Comparison of ENCODE assay signal across 16 cellular contexts in genomic region chr5:181043285-181044092, GRCh38. TPM values are rescaled to one million over a fixed set of nuclear protein-coding genes. Genes with fewer than 3 reads are reported as not detected.
DNase-seq lines count a peak whose midpoint lies in the region; ATAC-seq and TF ChIP-seq lines count a peak whose summit lies in the region.
"Had no signal": no experiment of that assay in that cellular context is flagged by ENCODE, and none has a peak within 500 bp of the region (broad histone marks: within the 10 kb centered on the region; RNA-seq: fewer than 3 reads in every experiment).

No MANE protein-coding gene starts in this region.

- H2AFZ ChIP-seq in OCI-LY3 (ENCODE audit: low read depth, low read length) (no peak overlapping the region), hepatocyte (no peak overlapping the region)
- H2AFZ ChIP-seq: GM23248 had no signal

- no peak overlapping the region for H3K4me2 ChIP-seq in OCI-LY3 (ENCODE audit: low read length)
- no peak overlapping the region for H3K4me2 ChIP-seq in hepatocyte

- intact Hi-C loops in gastrocnemius medialis (cut with DNase I; ENCODE audit: low total_unique reads), result loop anchor here (5.0 kb wide), 1 partner anchor 251 kb away; no protein-coding TSS in a partner anchor

- H3K4me3 ChIP-seq in OCI-LY3 (ENCODE audit: low read length) (no peak overlapping the region), gastrocnemius medialis (peak overlapping the region in 3 of 4 donors; percentile 42 to 55 (median 43)), hepatocyte (no peak overlapping the region)
- H3K4me3 ChIP-seq: GM23248, thoracic aorta had no signal

- no peak overlapping the region for H3K9ac ChIP-seq in OCI-LY3 (ENCODE audit: low read length)
- H3K9ac ChIP-seq: GM23248 had no signal

- H4K20me1 ChIP-seq in OCI-LY3 (ENCODE audit: insufficient read depth, low read length) (no peaks in the 10 kb centered on the region), hepatocyte (ENCODE audit: insufficient read depth, poor library complexity, severe bottlenecking) (no peaks in the 10 kb centered on the region)

- ATAC-seq in gastrocnemius medialis (peak in 1 of 2 donors; percentile 19), GM18867 (IDR thresholded peaks at IDR 0.05; ENCODE audit: unreplicated experiment) (no peak), HG03095 (IDR thresholded peaks at IDR 0.05; ENCODE audit: unreplicated experiment) (no peak)

- TF ChIP-seq POLR2A in erythroblast (IDR thresholded peaks at IDR 0.05; ENCODE audit: low read length) (no peak), gastrocnemius medialis (IDR thresholded peaks at IDR 0.05) (no peak)

- H3K9me3 ChIP-seq in OCI-LY3 (ENCODE audit: insufficient read depth, low read length) (no peaks in the 10 kb centered on the region), gastrocnemius medialis (no peaks in the 10 kb centered on the region), hepatocyte (ENCODE audit: low read depth) (no peaks in the 10 kb centered on the region)
- H3K9me3 ChIP-seq: thoracic aorta had no signal

- 78% methylated on average over 12 of the region's 12 CpGs for WGBS in hepatocyte (ENCODE audit: low lambda C conversion rate, missing lambda C conversion rate)

- H3K36me3 ChIP-seq in OCI-LY3 (replicated peaks; ENCODE audit: low read depth, low read length), result no peaks in the 10 kb centered on the region
- no peaks in the 10 kb centered on the region for H3K36me3 ChIP-seq in gastrocnemius medialis
- no peaks in the 10 kb centered on the region for H3K36me3 ChIP-seq in hepatocyte (replicated peaks; ENCODE audit: insufficient read depth, low read depth)
- H3K36me3 ChIP-seq: thoracic aorta had no signal

- H3K9me2 ChIP-seq in hepatocyte (replicated peaks; ENCODE audit: insufficient read depth), result no peaks in the 10 kb centered on the region

- DNase-seq in erythroblast (lab: John Stamatoyannopoulos, UW), result peak; percentile 12 to 28
- no peak for DNase-seq in gastrocnemius medialis
- DNase-seq in hepatocyte (ENCODE audit: low spot score), result no peak
- no peak for DNase-seq in cerebellar nuclear complex (lab: John Stamatoyannopoulos, UW)
- DNase-seq: activated CD4-positive, alpha-beta T cell treated with anti-CD3 and anti-CD28 coated beads for 48 hours; CD8-positive, alpha-beta memory T cell; GM23248; NCI-H187; NCI-H82 had no signal

- TF ChIP-seq CTCF in GM12872 (IDR thresholded peaks at IDR 0.05; ENCODE audit: insufficient read depth, low read depth, low read length) (peak; percentile 30; the same call in 1 of the 3 replicates), OCI-LY3 (IDR thresholded peaks at IDR 0.05; ENCODE audit: low read depth, low read length) (peak; percentile 29), gastrocnemius medialis (IDR thresholded peaks at IDR 0.05 in 4 of 5, conservative IDR thresholded peaks at IDR 0.05 in 1 of 5) (no peak), hepatocyte (IDR thresholded peaks at IDR 0.05; ENCODE audit: poor library complexity) (no peak)

- in situ Hi-C loops in gastrocnemius medialis (cut with MboI; ENCODE audit: low sequenced_read_pairs in 4 of 4), result no loop called here

- H3K27me3 ChIP-seq in OCI-LY3 (ENCODE audit: low read depth, low read length) (peaks cover 28% of the 10 kb centered on the region), gastrocnemius medialis (peaks cover 0 to 21% (median 7%) of the 10 kb centered on the region in 3 donors), hepatocyte (peaks cover 64% of the 10 kb centered on the region)

- H3K4me1 ChIP-seq in OCI-LY3 (ENCODE audit: low read length), result no peaks in the 10 kb centered on the region
- H3K4me1 ChIP-seq in gastrocnemius medialis, result no peaks in the 10 kb centered on the region
- H3K4me1 ChIP-seq in hepatocyte (ENCODE audit: insufficient read depth), result no peaks in the 10 kb centered on the region

- H3K27ac ChIP-seq in OCI-LY3 (ENCODE audit: low read length) (no peak overlapping the region), gastrocnemius medialis (peak overlapping the region; percentile 49 to 80 (median 73)), hepatocyte (no peak overlapping the region)
- H3K27ac ChIP-seq: GM23248, thoracic aorta had no signal

- no peaks in the 10 kb centered on the region for H3K79me2 ChIP-seq in OCI-LY3 (ENCODE audit: low read length)
- no peaks in the 10 kb centered on the region for H3K79me2 ChIP-seq in hepatocyte

RNA-seq across cellular contexts. Expression of gene BTNL9, which starts 3.4 kb away (rescaled TPM):
- total RNA-seq in gastrocnemius medialis, result 10 to 100 TPM; 14.5 to 28.6 (median 20.1) TPM
- 0.27 and 1.0 TPM in 2 replicates for total RNA-seq in hepatocyte
- 0.11 and 1.4 TPM in 2 replicates for polyA plus RNA-seq in hepatocyte
- total RNA-seq: CD8-positive, alpha-beta memory T cell; GM23248; myocyte had no signal
- polyA plus RNA-seq: CD8-positive, alpha-beta memory T cell; GM23248 had no signal

RNA-seq across cellular contexts. Expression of gene BTNL3, which starts 54.8 kb away (rescaled TPM):
- total RNA-seq in gastrocnemius medialis (under 1 TPM in 1 of 4 donors, not detected in 3; 0.17 TPM), hepatocyte (25.9 and 31.3 TPM in 2 replicates)
- 15.9 and 21.2 TPM in 2 replicates for polyA plus RNA-seq in hepatocyte
- total RNA-seq: CD8-positive, alpha-beta memory T cell; GM23248; HT1080; myocyte; thoracic aorta had no signal
- polyA plus RNA-seq: CD8-positive, alpha-beta memory T cell; GM23248 had no signal

Comparison
In these comparisons a context has a peak if more than half of its experiments do, and no peak if none do; other contexts are left out.
1. CTCF ChIP-seq: peak in GM12872 (single experiment) and OCI-LY3 (single experiment); none in gastrocnemius medialis (0 of 5) and hepatocyte (single experiment).
2. H3K27ac ChIP-seq: peak in gastrocnemius medialis (4 of 4); none in OCI-LY3 (single experiment) and hepatocyte (single experiment).
3. H3K4me3 ChIP-seq: peak in gastrocnemius medialis (3 of 4); none in OCI-LY3 (single experiment) and hepatocyte (single experiment).
4. DNase-seq: peak in erythroblast (2 of 2); none in gastrocnemius medialis (0 of 2), hepatocyte (single experiment) and cerebellar nuclear complex (0 of 2).
5. RNA of gene BTNL3, which starts 54.8 kb away (total RNA-seq): 25.9 to 31.3 TPM in hepatocyte; 0.17 TPM in gastrocnemius medialis; every median in the first group is over 10 times any median in the second.